Comparison of ENCODE assay signal across 17 cellular contexts in the genomic region with DNA sequence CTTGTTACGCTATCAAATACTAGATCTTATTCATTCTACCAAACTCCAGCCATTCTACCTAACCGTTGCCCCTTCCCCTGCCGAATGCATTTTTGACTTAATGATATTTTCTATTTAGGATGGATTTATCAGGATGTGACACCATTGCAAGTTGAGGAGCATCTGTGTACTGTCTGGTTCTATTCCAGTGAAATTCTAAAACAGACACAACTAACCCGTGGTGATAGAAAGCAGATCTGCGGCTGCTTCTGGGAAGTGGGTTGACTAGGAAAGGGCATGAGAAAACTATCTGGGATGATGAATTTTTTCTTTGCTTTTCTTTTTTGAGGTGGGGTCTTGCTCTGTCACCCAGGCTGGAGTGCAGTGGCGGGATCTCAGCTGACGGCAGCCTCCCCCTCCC.
"Had no signal": no experiment of that assay in that cellular context is flagged by ENCODE, and none has a peak within 500 bp of the region (broad histone marks: within the 10 kb centered on the region; RNA-seq: fewer than 3 reads in every experiment).

No MANE protein-coding gene starts in this region.

- H3K4me3 ChIP-seq: dorsolateral prefrontal cortex, heart left ventricle, prostate gland, skin epidermis, stomach, upper lobe of left lung, uterus had no signal

- H3K27me3 ChIP-seq: dorsolateral prefrontal cortex, heart left ventricle, stomach, upper lobe of left lung, uterus had no signal

- H3K9me3 ChIP-seq: prostate gland, stomach, upper lobe of left lung, uterus had no signal

- H3K27ac ChIP-seq: dorsolateral prefrontal cortex, parathyroid adenoma, prostate gland, skin epidermis, upper lobe of left lung had no signal

- H3K9ac ChIP-seq: parathyroid adenoma had no signal

- H3K36me3 ChIP-seq: heart left ventricle, prostate gland, stomach, upper lobe of left lung, uterus had no signal

- H3K4me1 ChIP-seq: heart left ventricle, parathyroid adenoma, prostate gland, upper lobe of left lung had no signal

- ATAC-seq: esophagus mucosa; heart left ventricle; natural killer cell treated with Interleukin-12 subunit alpha and Interleukin-12 subunit beta and Interleukin-15 and Interleukin-18, amount 100 ng/mL, for 72 hours; sciatic nerve had no signal

- DNase-seq: cortex of kidney; effector CD8-positive, alpha-beta T cell; heart left ventricle; hypothalamus; kidney glomerular epithelial cell; stimulated activated CD4-positive, alpha-beta T cell treated with anti-CD3 and anti-CD28 coated beads, Interleukin-12 subunit alpha, Interleukin-12 subunit beta, amount 100 ng/mL, for 4 hours; stimulated activated naive CD4-positive, alpha-beta T cell; stomach; upper lobe of left lung; uterus had no signal
